8 cellular contexts compared by ENCODE assay signal in genomic region chr17:81018044-81018802, GRCh38. TPM values are rescaled to one million over a fixed set of nuclear protein-coding genes. Genes with fewer than 3 reads are reported as not detected.
DNase-seq lines count a peak whose midpoint lies in the region; ATAC-seq and TF ChIP-seq lines count a peak whose summit lies in the region.

No MANE protein-coding gene starts in this region.

- no peak for TF ChIP-seq CTCF in gastrocnemius medialis (IDR thresholded peaks at IDR 0.05 in 4 of 5, conservative IDR thresholded peaks at IDR 0.05 in 1 of 5)

- peak overlapping the region; percentile 15; the same call in 1 of the 2 replicates for H3K4me3 ChIP-seq in GM08714 (ENCODE audit: low read length)
- H3K4me3 ChIP-seq in gastrocnemius medialis, result peak overlapping the region; percentile 29 to 43 (median 34)

- intact Hi-C loops in left cardiac atrium (cut with DNase I), result no loop called here
- intact Hi-C loops in gastrocnemius medialis (cut with DNase I; ENCODE audit: low total_unique reads), result no loop called here

- no peaks in the 10 kb centered on the region for H3K36me3 ChIP-seq in gastrocnemius medialis

- H3K9me3 Mint-ChIP-seq in activated naive CD4-positive, alpha-beta T cell treated with anti-CD3 and anti-CD28 coated beads, Interleukin-2, amount 50 U/mL, for 72 hours, result peaks cover 0 to 4% of the 10 kb centered on the region in 2 donors

- no peaks in the 10 kb centered on the region for H3K9me3 ChIP-seq in gastrocnemius medialis

- peaks cover 0 to 7% of the 10 kb centered on the region in 2 donors for H3K36me3 Mint-ChIP-seq in activated naive CD4-positive, alpha-beta T cell treated with anti-CD3 and anti-CD28 coated beads, Interleukin-2, amount 50 U/mL, for 72 hours

- no peaks in the 10 kb centered on the region for H3K27me3 ChIP-seq in gastrocnemius medialis

- in situ Hi-C loops in gastrocnemius medialis (cut with MboI; ENCODE audit: low sequenced_read_pairs in 4 of 4), result loop anchor here in 1 of 4 donors (5.0 kb wide), 1 partner anchor 79 kb away; no protein-coding TSS in a partner anchor

- H3K4me1 ChIP-seq in gastrocnemius medialis, result peaks cover 45 to 46% of the 10 kb centered on the region in 2 donors

- ATAC-seq in activated naive CD4-positive, alpha-beta T cell treated with anti-CD3 and anti-CD28 coated beads, Interleukin-2, amount 50 U/mL, for 72 hours, result peak; percentile 82 to 85
- peak; percentile 39 for ATAC-seq in left cardiac atrium
- ATAC-seq in gastrocnemius medialis, result peak; percentile 45 to 55
- no peak for ATAC-seq in GM21367 (IDR thresholded peaks at IDR 0.05; ENCODE audit: unreplicated experiment)
- no peak for ATAC-seq in GM21825 (IDR thresholded peaks at IDR 0.05; ENCODE audit: unreplicated experiment)

- peak in 1 of 2 donors; percentile 18 for TF ChIP-seq POLR2A in gastrocnemius medialis (IDR thresholded peaks at IDR 0.05)

- peak overlapping the region; percentile 64 to 79 (median 70) for H3K27ac ChIP-seq in gastrocnemius medialis

- DNase-seq in NCI-H2196 treated with DMSO at 0.1 percent for 48 hours (lab: John Stamatoyannopoulos, UW; ENCODE audit: unreplicated experiment), result peak; percentile 59
- no peak for DNase-seq in activated naive CD4-positive, alpha-beta T cell treated with anti-CD3 and anti-CD28 coated beads, Interleukin-2, amount 50 U/mL, for 72 hours (ENCODE audit: low spot score in 2 of 2)
- DNase-seq in left cardiac atrium, result no peak
- no peak for DNase-seq in gastrocnemius medialis
- DNase-seq in ecto neural progenitor cell (ENCODE audit: low spot score), result no peak

- H3K27ac Mint-ChIP-seq in activated naive CD4-positive, alpha-beta T cell treated with anti-CD3 and anti-CD28 coated beads, Interleukin-2, amount 50 U/mL, for 72 hours, result peak overlapping the region; percentile 84 to 90

RNA-seq across cellular contexts. Expression of gene BAIAP2, which starts 16.7 kb away (rescaled TPM):
- total RNA-seq in activated naive CD4-positive, alpha-beta T cell treated with anti-CD3 and anti-CD28 coated beads, Interleukin-2, amount 50 U/mL, for 72 hours, result 10 to 100 TPM in 1 of 2 donors, 1 to 10 TPM in 1; 6.2 to 13.2 TPM
- total RNA-seq in left cardiac atrium (10 to 100 TPM; 32.8 to 38.0 TPM), gastrocnemius medialis (10 to 100 TPM in 3 of 4 donors, 1 to 10 TPM in 1; 7.3 to 36.1 (median 15.4) TPM)

RNA-seq across cellular contexts. Expression of gene CHMP6, which starts 26.6 kb away (rescaled TPM):
- total RNA-seq in activated naive CD4-positive, alpha-beta T cell treated with anti-CD3 and anti-CD28 coated beads, Interleukin-2, amount 50 U/mL, for 72 hours, result 10 to 100 TPM in 1 of 2 donors, 1 to 10 TPM in 1; 9.7 to 18.5 TPM
- 10 to 100 TPM; 17.4 to 19.1 TPM for total RNA-seq in left cardiac atrium
- total RNA-seq in gastrocnemius medialis, result 10 to 100 TPM; 29.8 to 33.3 (median 33.0) TPM

Comparison
In these comparisons a context has a peak if more than half of its experiments do, and no peak if none do; other contexts are left out.
1. ATAC-seq: peak in activated naive CD4-positive, alpha-beta T cell treated with anti-CD3 and anti-CD28 coated beads, Interleukin-2, amount 50 U/mL, for 72 hours (2 of 2), left cardiac atrium (2 of 2) and gastrocnemius medialis (2 of 2); none in GM21367 (single experiment) and GM21825 (single experiment).